In genomic region chr7:155701972-155702544, GRCh38 we compare ENCODE assay signal across 19 cellular contexts. TPM values are rescaled to one million over a fixed set of nuclear protein-coding genes. Genes with fewer than 3 reads are reported as not detected.
DNase-seq lines count a peak whose midpoint lies in the region; ATAC-seq, FAIRE-seq and TF ChIP-seq lines count a peak whose summit lies in the region.
"Had no signal": no experiment of that assay in that cellular context is flagged by ENCODE, and none has a peak within 500 bp of the region (broad histone marks: within the 10 kb centered on the region; RNA-seq: fewer than 3 reads in every experiment).

No MANE protein-coding gene starts in this region.

- dilution Hi-C loops in keratinocyte (cut with MboI; ENCODE audit: extremely low pct_ligation_motif_present, low sequenced_read_pairs) = no loop called here

- no peaks in the 10 kb centered on the region for H3K9me3 ChIP-seq in MM.1S (replicated peaks; ENCODE audit: insufficient read depth, low read length)
- H3K9me3 ChIP-seq in keratinocyte (ENCODE audit: control insufficient read depth, low read depth, low read length) = no peaks in the 10 kb centered on the region
- H3K9me3 ChIP-seq in H9 (ENCODE audit: control insufficient read depth, low read depth, low read length) = no peaks in the 10 kb centered on the region
- H3K9me3 ChIP-seq: colonic mucosa, mucosa of descending colon, upper lobe of right lung had no signal

- H3K27me3 Mint-ChIP-seq in activated CD8-positive, alpha-beta T cell treated with anti-CD3 and anti-CD28 coated beads for 36 hours = no peaks in the 10 kb centered on the region
- no peaks in the 10 kb centered on the region for H3K27me3 Mint-ChIP-seq in activated CD8-positive, alpha-beta T cell treated with anti-CD3 and anti-CD28 coated beads, Interleukin-2, amount 10 ng/mL, durations not matched to agents 7 days and 5 days (ENCODE audit: low read depth)
- no peaks in the 10 kb centered on the region for H3K27me3 Mint-ChIP-seq in activated naive CD8-positive, alpha-beta T cell treated with anti-CD3 and anti-CD28 coated beads, Interleukin-2, amount 50 U/mL, for 24 hours
- H3K27me3 Mint-ChIP-seq in H9 (ENCODE audit: low read depth) = no peaks in the 10 kb centered on the region

- no peak for ATAC-seq in activated CD8-positive, alpha-beta T cell treated with anti-CD3 and anti-CD28 coated beads for 36 hours
- no peak for ATAC-seq in activated CD8-positive, alpha-beta T cell treated with anti-CD3 and anti-CD28 coated beads, Interleukin-2, amount 10 ng/mL, durations not matched to agents 7 days and 5 days
- no peak for ATAC-seq in activated naive CD8-positive, alpha-beta T cell treated with anti-CD3 and anti-CD28 coated beads, Interleukin-2, amount 50 U/mL, for 24 hours
- no peak for ATAC-seq in GM21423 (IDR thresholded peaks at IDR 0.05; ENCODE audit: unreplicated experiment)
- ATAC-seq: upper lobe of right lung had no signal

- H3K36me3 ChIP-seq in MM.1S (replicated peaks; ENCODE audit: insufficient read depth, low read length) (peaks cover 15% of the 10 kb centered on the region), keratinocyte (ENCODE audit: control insufficient read depth in 2 of 2, extremely low read depth in 1 of 2, insufficient read depth in 2 of 2, low read length in 2 of 2) (peaks cover 2 to 19% of the 10 kb centered on the region in 2 experiments)

- H3K4me1 Mint-ChIP-seq in activated CD8-positive, alpha-beta T cell treated with anti-CD3 and anti-CD28 coated beads for 36 hours (ENCODE audit: low read depth) = peaks cover 36% of the 10 kb centered on the region
- H3K4me1 Mint-ChIP-seq in activated CD8-positive, alpha-beta T cell treated with anti-CD3 and anti-CD28 coated beads, Interleukin-2, amount 10 ng/mL, durations not matched to agents 7 days and 5 days (ENCODE audit: low read depth) = peaks cover 13% of the 10 kb centered on the region
- peaks cover 24% of the 10 kb centered on the region for H3K4me1 Mint-ChIP-seq in activated naive CD8-positive, alpha-beta T cell treated with anti-CD3 and anti-CD28 coated beads, Interleukin-2, amount 50 U/mL, for 24 hours
- peaks cover 9 to 12% of the 10 kb centered on the region in 2 experiments for H3K4me1 Mint-ChIP-seq in H9

- no peak overlapping the region for H3K23ac ChIP-seq in H9 (ENCODE audit: insufficient read length, low read depth, low read length)

- no peak overlapping the region for H3K4ac ChIP-seq in H9 (ENCODE audit: low read depth, low read length)

- no peaks in the 10 kb centered on the region for H3K4me1 ChIP-seq in MM.1S (ENCODE audit: low read length)
- peaks cover 18% of the 10 kb centered on the region for H3K4me1 ChIP-seq in keratinocyte (ENCODE audit: control insufficient read depth, extremely low read depth, insufficient read depth, low read length)
- no peaks in the 10 kb centered on the region; the same call in none of the 2 replicates for H3K4me1 ChIP-seq in H9 (ENCODE audit: insufficient read depth, low read length)
- H3K4me1 ChIP-seq: parathyroid adenoma had no signal

- no peak overlapping the region for H2BK5ac ChIP-seq in H9 (ENCODE audit: insufficient read length, low read length)

- H3K4me2 ChIP-seq in MM.1S (ENCODE audit: low read depth, low read length) = no peak overlapping the region
- H3K4me2 ChIP-seq in keratinocyte (ENCODE audit: control insufficient read depth, extremely low read depth, insufficient read depth, low read depth, low read length) = peak overlapping the region; percentile 34
- H3K4me2 ChIP-seq in H9 (ENCODE audit: insufficient read depth, insufficient read length, low read length) = no peak overlapping the region

- POLR2A ChIA-PET in activated CD8-positive, alpha-beta T cell treated with anti-CD3 and anti-CD28 coated beads for 36 hours (lab: Charles Lee) = interaction anchor here (0.7 to 1.3 kb wide), 2 partner anchors 37 to 58 kb away, joined by 3 read pairs; partner anchors contain the start of gene RBM33
- POLR2A ChIA-PET in activated CD8-positive, alpha-beta T cell treated with anti-CD3 and anti-CD28 coated beads, Interleukin-2, amount 10 ng/mL, durations not matched to agents 7 days and 5 days (lab: Charles Lee) = no interaction called here

- H3K27ac ChIP-seq in MM.1S (ENCODE audit: low read length) (no peak overlapping the region), keratinocyte (ENCODE audit: control insufficient read depth, insufficient read depth, low read length) (peak overlapping the region; percentile 40), H9 (ENCODE audit: insufficient read length, low read depth, low read length) (no peak overlapping the region)
- H3K27ac ChIP-seq: colonic mucosa, parathyroid adenoma, upper lobe of right lung had no signal

- intact Hi-C loops in activated CD8-positive, alpha-beta T cell treated with anti-CD3 and anti-CD28 coated beads for 36 hours (cut with micrococcal nuclease) = loop anchor here (10.0 kb wide), 1 partner anchor 47 kb away; no protein-coding TSS in a partner anchor
- intact Hi-C loops in posterior vena cava (cut with DNase I) = no loop called here

- no peaks in the 10 kb centered on the region for H3K9me3 Mint-ChIP-seq in activated CD8-positive, alpha-beta T cell treated with anti-CD3 and anti-CD28 coated beads for 36 hours
- H3K9me3 Mint-ChIP-seq in activated CD8-positive, alpha-beta T cell treated with anti-CD3 and anti-CD28 coated beads, Interleukin-2, amount 10 ng/mL, durations not matched to agents 7 days and 5 days (ENCODE audit: insufficient read depth) = no peaks in the 10 kb centered on the region
- no peaks in the 10 kb centered on the region for H3K9me3 Mint-ChIP-seq in activated naive CD8-positive, alpha-beta T cell treated with anti-CD3 and anti-CD28 coated beads, Interleukin-2, amount 50 U/mL, for 24 hours
- no peaks in the 10 kb centered on the region for H3K9me3 Mint-ChIP-seq in H9

- no peak overlapping the region for H3K18ac ChIP-seq in H9 (ENCODE audit: insufficient read length, low read depth, low read length)

- no peaks in the 10 kb centered on the region for H3F3A ChIP-seq in MM.1S (ENCODE audit: insufficient read depth, low read length)

- H3K9ac ChIP-seq in MM.1S (ENCODE audit: low read length) (no peak overlapping the region), keratinocyte (ENCODE audit: control insufficient read depth, extremely low read depth, insufficient read depth, low read length) (no peak overlapping the region), H9 (ENCODE audit: extremely low read depth, insufficient read length, low read length) (no peak overlapping the region)
- H3K9ac ChIP-seq: parathyroid adenoma had no signal

- H3K14ac ChIP-seq in H9 (ENCODE audit: insufficient read depth, low read length) = no peak overlapping the region

- no peak overlapping the region for H2AFZ ChIP-seq in MM.1S (ENCODE audit: low read length)
- H2AFZ ChIP-seq in keratinocyte (ENCODE audit: control insufficient read depth, low read length) = no peak overlapping the region
- no peak overlapping the region for H2AFZ ChIP-seq in H9 (ENCODE audit: low read length)
- H2AFZ ChIP-seq: parathyroid adenoma had no signal

- no peak overlapping the region for H2BK12ac ChIP-seq in H9 (ENCODE audit: insufficient read length, low read depth, low read length)

- no peak overlapping the region for H3T11ph ChIP-seq in H9 (ENCODE audit: low read length)

- H3K27ac Mint-ChIP-seq in activated CD8-positive, alpha-beta T cell treated with anti-CD3 and anti-CD28 coated beads for 36 hours = peak overlapping the region; percentile 4
- H3K27ac Mint-ChIP-seq in activated CD8-positive, alpha-beta T cell treated with anti-CD3 and anti-CD28 coated beads, Interleukin-2, amount 10 ng/mL, durations not matched to agents 7 days and 5 days = no peak overlapping the region
- peak overlapping the region; percentile 64 for H3K27ac Mint-ChIP-seq in activated naive CD8-positive, alpha-beta T cell treated with anti-CD3 and anti-CD28 coated beads, Interleukin-2, amount 50 U/mL, for 24 hours
- H3K27ac Mint-ChIP-seq in H9 = no peak overlapping the region

- no peak overlapping the region for H2BK20ac ChIP-seq in H9 (ENCODE audit: low read depth, low read length, poor library complexity, severe bottlenecking)

- no peaks in the 10 kb centered on the region for H3K9me2 ChIP-seq in MM.1S (replicated peaks; ENCODE audit: insufficient read depth, low read length)

- H3K4me3 ChIP-seq in MM.1S (ENCODE audit: low read length) (no peak overlapping the region), keratinocyte (ENCODE audit: control insufficient read depth in 2 of 3, extremely low read depth in 1 of 3, insufficient read depth in 2 of 3, low read depth in 1 of 3, low read length in 3 of 3) (no peak overlapping the region)
- H3K4me3 ChIP-seq: colonic mucosa, mucosa of descending colon, upper lobe of right lung had no signal

- H2BK120ac ChIP-seq in H9 (ENCODE audit: low read depth, low read length, poor library complexity, severe bottlenecking) = no peak overlapping the region

- H4K20me1 ChIP-seq in MM.1S (ENCODE audit: insufficient read depth, low read length) = peaks cover 12% of the 10 kb centered on the region; the same call in 1 of the 2 replicates
- H4K20me1 ChIP-seq in keratinocyte (ENCODE audit: control insufficient read depth, extremely low read depth, insufficient read depth, low read length) = peaks cover 9% of the 10 kb centered on the region
- H4K20me1 ChIP-seq in H9 (ENCODE audit: control insufficient read depth, insufficient read depth, insufficient read length) = no peaks in the 10 kb centered on the region

- no peak overlapping the region for H3K56ac ChIP-seq in H9 (ENCODE audit: insufficient read length, low read depth, low read length)

- H4K91ac ChIP-seq in H9 (ENCODE audit: insufficient read length, low read depth, low read length) = no peak overlapping the region

- H3K27me3 ChIP-seq in MM.1S (replicated peaks; ENCODE audit: insufficient read depth, low read length) (no peaks in the 10 kb centered on the region), keratinocyte (ENCODE audit: control insufficient read depth, extremely low read depth, insufficient read depth, low read length) (no peaks in the 10 kb centered on the region), H9 (ENCODE audit: insufficient read depth, low read length) (no peaks in the 10 kb centered on the region)
- H3K27me3 ChIP-seq: colonic mucosa, upper lobe of right lung had no signal

- H3K9me1 ChIP-seq in keratinocyte (ENCODE audit: control insufficient read depth, extremely low read depth, insufficient read depth, low read length) = no peaks in the 10 kb centered on the region

- CTCF ChIA-PET in activated CD8-positive, alpha-beta T cell treated with anti-CD3 and anti-CD28 coated beads for 36 hours (lab: Charles Lee) = interaction anchor here (0.7 to 2.9 kb wide), 8 partner anchors 18 to 103 kb away, joined by 3 to 21 read pairs (median 4); no protein-coding TSS in a partner anchor
- CTCF ChIA-PET in activated CD8-positive, alpha-beta T cell treated with anti-CD3 and anti-CD28 coated beads, Interleukin-2, amount 10 ng/mL, durations not matched to agents 7 days and 5 days (lab: Charles Lee) = interaction anchor here (0.7 to 3.5 kb wide), 2 partner anchors 9 to 104 kb away, joined by 4 to 29 read pairs; no protein-coding TSS in a partner anchor

- no peak for DNase-seq in activated CD8-positive, alpha-beta T cell treated with anti-CD3 and anti-CD28 coated beads for 36 hours
- DNase-seq in activated CD8-positive, alpha-beta T cell treated with anti-CD3 and anti-CD28 coated beads, Interleukin-2, amount 10 ng/mL, durations not matched to agents 7 days and 5 days = no peak
- DNase-seq in MM.1S = no peak
- no peak for DNase-seq in activated naive CD8-positive, alpha-beta T cell treated with anti-CD3 and anti-CD28 coated beads, Interleukin-2, amount 50 U/mL, for 24 hours
- no peak for DNase-seq in keratinocyte (ENCODE audit: low read depth, low spot score)
- DNase-seq in H9 = no peak
- DNase-seq in posterior vena cava (ENCODE audit: low spot score) = no peak
- DNase-seq: ACHN; activated CD8-positive, alpha-beta memory T cell treated with anti-CD3 and anti-CD28 coated beads, Interleukin-2, amount 50 U/mL, for 48 hours; amniotic stem cell; colonic mucosa; COR-L47; mucosa of descending colon; NCI-H1930; NCI-H446 treated with DMSO at 0.1 percent for 48 hours; upper lobe of right lung had no signal

- H4K8ac ChIP-seq in H9 (replicated peaks; ENCODE audit: insufficient read length, low read depth, low read length) = no peak overlapping the region

- no peak for TF ChIP-seq CTCF in activated CD8-positive, alpha-beta T cell treated with anti-CD3 and anti-CD28 coated beads for 36 hours (IDR thresholded peaks at IDR 0.05)
- TF ChIP-seq CTCF in MM.1S (IDR thresholded peaks at IDR 0.05; ENCODE audit: low read length) = peak; percentile 7; the same call in 1 of the 2 replicates
- TF ChIP-seq CTCF in keratinocyte (optimal IDR thresholded peaks at IDR 0.05 in 1 of 3, IDR thresholded peaks at IDR 0.05 in 1 of 3, conservative IDR thresholded peaks at IDR 0.05 in 1 of 3; ENCODE audit: extremely low read depth in 1 of 3, insufficient read depth in 2 of 3, low read length in 3 of 3) = no peak
- no peak for TF ChIP-seq CTCF in H9 (conservative IDR thresholded peaks at IDR 0.05)

- no peak overlapping the region for H4K5ac ChIP-seq in H9 (ENCODE audit: insufficient read length, low read depth, low read length)

- H2BK15ac ChIP-seq in H9 (ENCODE audit: low read depth, low read length) = no peak overlapping the region

- H2AK5ac ChIP-seq in H9 (ENCODE audit: insufficient read length, low read length) = no peak overlapping the region

- FAIRE-seq in keratinocyte (lab: Jason Lieb, UNC) = no peak
- FAIRE-seq: H1 had no signal

- H3K36me3 Mint-ChIP-seq in activated CD8-positive, alpha-beta T cell treated with anti-CD3 and anti-CD28 coated beads for 36 hours (ENCODE audit: low read depth) = peaks cover 38% of the 10 kb centered on the region
- H3K36me3 Mint-ChIP-seq in activated CD8-positive, alpha-beta T cell treated with anti-CD3 and anti-CD28 coated beads, Interleukin-2, amount 10 ng/mL, durations not matched to agents 7 days and 5 days (ENCODE audit: low read depth) = peaks cover 60% of the 10 kb centered on the region
- H3K36me3 Mint-ChIP-seq in activated naive CD8-positive, alpha-beta T cell treated with anti-CD3 and anti-CD28 coated beads, Interleukin-2, amount 50 U/mL, for 24 hours (ENCODE audit: low read depth) = peaks cover 43% of the 10 kb centered on the region
- peaks cover 18 to 55% (median 52%) of the 10 kb centered on the region in 3 experiments; a peak in 5 of 7 replicates for H3K36me3 Mint-ChIP-seq in H9 (ENCODE audit: insufficient read depth in 1 of 3, low read depth in 3 of 3)

- H3K79me1 ChIP-seq in H9 (ENCODE audit: insufficient read depth, low read depth, low read length, poor library complexity, severe bottlenecking) = peaks cover 5% of the 10 kb centered on the region

- no peaks in the 10 kb centered on the region for H3K23me2 ChIP-seq in H9 (ENCODE audit: insufficient read length, low read depth, low read length, poor library complexity, severe bottlenecking)

- no CpG with 5 or more reads among the region's 3 CpGs for WGBS in H9 (ENCODE audit: extremely low coverage, insufficient read length, low lambda C conversion rate)

- peaks cover 71% of the 10 kb centered on the region for H3K79me2 ChIP-seq in MM.1S (ENCODE audit: low read length)
- H3K79me2 ChIP-seq in keratinocyte (ENCODE audit: control insufficient read depth, insufficient read depth, low read length) = peaks cover 13% of the 10 kb centered on the region
- peaks cover 2% of the 10 kb centered on the region; the same call in 1 of the 2 replicates for H3K79me2 ChIP-seq in H9 (ENCODE audit: insufficient read depth, low read length)

- H3K4me3 Mint-ChIP-seq in activated CD8-positive, alpha-beta T cell treated with anti-CD3 and anti-CD28 coated beads for 36 hours = no peak overlapping the region
- no peak overlapping the region for H3K4me3 Mint-ChIP-seq in activated CD8-positive, alpha-beta T cell treated with anti-CD3 and anti-CD28 coated beads, Interleukin-2, amount 10 ng/mL, durations not matched to agents 7 days and 5 days
- H3K4me3 Mint-ChIP-seq in activated naive CD8-positive, alpha-beta T cell treated with anti-CD3 and anti-CD28 coated beads, Interleukin-2, amount 50 U/mL, for 24 hours = no peak overlapping the region
- no peak overlapping the region for H3K4me3 Mint-ChIP-seq in H9

RNA-seq across cellular contexts. Expression of gene RBM33, which starts 57.6 kb away (rescaled TPM):
- total RNA-seq in activated CD8-positive, alpha-beta T cell treated with anti-CD3 and anti-CD28 coated beads for 36 hours = 10 to 100 TPM; 73.7 to 84.8 TPM
- total RNA-seq in activated CD8-positive, alpha-beta T cell treated with anti-CD3 and anti-CD28 coated beads, Interleukin-2, amount 10 ng/mL, durations not matched to agents 7 days and 5 days = 10 to 100 TPM; 81.4 to 85.6 TPM
- 6.1 to 8.9 TPM (median 6.8 TPM) in 3 replicates for polyA plus RNA-seq in keratinocyte
- 76.2 TPM for polyA plus RNA-seq in keratinocyte (2011; ENCODE audit: low read depth)
- 4.9 and 5.5 TPM in 2 replicates for polyA plus RNA-seq in keratinocyte (2011; cell fraction: cytosol; rRNA removed)
- polyA plus RNA-seq in keratinocyte (2011; cell fraction: nucleus; rRNA removed) = 36.1 and 36.2 TPM in 2 replicates
- polyA plus RNA-seq in keratinocyte (2012; ENCODE audit: low replicate concordance) = 12.6 and 13.8 TPM in 2 replicates
- polyA minus RNA-seq in keratinocyte = 8.1 to 21.3 TPM (median 13.2 TPM) in 3 replicates
- polyA minus RNA-seq in keratinocyte (2011; cell fraction: cytosol; rRNA and poly(A)+ RNA removed) = 9.6 TPM
- polyA minus RNA-seq in keratinocyte (2011; cell fraction: nucleus; rRNA and poly(A)+ RNA removed) = 30.2 and 39.2 TPM in 2 replicates
- total RNA-seq in H9 (2021) (65.5 and 71.3 TPM in 2 replicates), posterior vena cava (10 to 100 TPM; 48.8 to 49.6 TPM)

Comparison
In these comparisons a context has a peak if more than half of its experiments do, and no peak if none do; other contexts are left out.
1. H3K27ac Mint-ChIP-seq: peak in activated CD8-positive, alpha-beta T cell treated with anti-CD3 and anti-CD28 coated beads for 36 hours (single experiment) and activated naive CD8-positive, alpha-beta T cell treated with anti-CD3 and anti-CD28 coated beads, Interleukin-2, amount 50 U/mL, for 24 hours (single experiment); none in activated CD8-positive, alpha-beta T cell treated with anti-CD3 and anti-CD28 coated beads, Interleukin-2, amount 10 ng/mL, durations not matched to agents 7 days and 5 days (single experiment) and H9 (0 of 3).